Comparison of ENCODE assay signal across 29 cellular contexts in genomic region chr7:70298780-70299446, GRCh38.
DNase-seq lines count a peak whose midpoint lies in the region; ATAC-seq, FAIRE-seq and TF ChIP-seq lines count a peak whose summit lies in the region.
"Had no signal": no experiment of that assay in that cellular context is flagged by ENCODE, and none has a peak within 500 bp of the region (broad histone marks: within the 10 kb centered on the region; RNA-seq: fewer than 3 reads in every experiment).

No MANE protein-coding gene starts in this region.

- no peaks in the 10 kb centered on the region for H3K9me3 ChIP-seq in RWPE2 (ENCODE audit: severe bottlenecking)
- H3K9me3 ChIP-seq: HAP-1, ovary, upper lobe of left lung had no signal

- no peaks in the 10 kb centered on the region for H3K27me3 ChIP-seq in RWPE2 (ENCODE audit: insufficient read depth, poor library complexity, severe bottlenecking)
- H3K27me3 ChIP-seq: brain microvascular endothelial cell, ovary, upper lobe of left lung had no signal

- ATAC-seq in RWPE2 (ENCODE audit: low read depth), result peak; percentile 48; the same call in 1 of the 3 replicates
- no peak for ATAC-seq in HG02588 (IDR thresholded peaks at IDR 0.05; ENCODE audit: unreplicated experiment)
- ATAC-seq in GM18858 (IDR thresholded peaks at IDR 0.05; ENCODE audit: unreplicated experiment), result no peak
- ATAC-seq: stimulated activated naive B cell treated with anti-CD40 and anti-IgM and Interleukin-4, amounts not matched to agents 10 μg/mL and 1 μg/mL and 100 μg/mL, for 72 hours had no signal

- H3K36me3 ChIP-seq in RWPE2 (ENCODE audit: low read depth), result no peaks in the 10 kb centered on the region
- H3K36me3 ChIP-seq: brain microvascular endothelial cell, HAP-1, ovary, upper lobe of left lung, WERI-Rb-1 had no signal

- H3K4me1 ChIP-seq in RWPE2 (ENCODE audit: insufficient read depth, poor library complexity, severe bottlenecking), result no peaks in the 10 kb centered on the region
- H3K4me1 ChIP-seq: HAP-1, upper lobe of left lung had no signal

- no peak for DNase-seq in D721Med (ENCODE audit: insufficient read length, low spot score)
- DNase-seq in HT-29 (ENCODE audit: low spot score), result peak; percentile 17
- no peak for DNase-seq in RWPE2 (ENCODE audit: low spot score)
- peak; percentile 24 for DNase-seq in inferior parietal cortex (ENCODE audit: extremely low spot score)
- DNase-seq in epidermal melanocyte (ENCODE audit: insufficient read length, low spot score), result no peak
- DNase-seq: activated CD4-positive, alpha-beta T cell treated with anti-CD3 and anti-CD28 coated beads for 4 hours; activated CD8-positive, alpha-beta memory T cell treated with anti-CD3 and anti-CD28 coated beads for 24 hours; activated naive CD4-positive, alpha-beta T cell treated with anti-CD3 and anti-CD28 coated beads, Interleukin-2, amount 50 U/mL, for 16 hours; activated T-cell treated with anti-CD3 and anti-CD28 coated beads for 4 hours; brain microvascular endothelial cell; hypothalamus; mesenchymal stem cell; NCI-H1105; NCI-H1930; NCI-H2171 treated with DMSO at 0.1 percent for 48 hours; NCI-H510A; ovary; PC-9; Right ventricle myocardium superior; stimulated activated naive B cell treated with anti-CD40 and anti-IgM and Interleukin-4, amounts not matched to agents 10 μg/mL and 1 μg/mL and 100 μg/mL, for 72 hours; substantia nigra; SW 1271; T1000; upper lobe of left lung; WERI-Rb-1 had no signal

- TF ChIP-seq CTCF in D721Med (IDR thresholded peaks at IDR 0.05; ENCODE audit: insufficient read depth, missing control alignments), result no peak
- no peak for TF ChIP-seq CTCF in RWPE2 (IDR thresholded peaks at IDR 0.05; ENCODE audit: poor library complexity, severe bottlenecking)

- H3K4me3 ChIP-seq in RWPE2 (ENCODE audit: severe bottlenecking), result no peak overlapping the region
- H3K4me3 ChIP-seq: HAP-1, ovary, PC-9, upper lobe of left lung had no signal

- no peak overlapping the region for H3K27ac ChIP-seq in RWPE2 (ENCODE audit: poor library complexity, severe bottlenecking)
- H3K27ac ChIP-seq: brain microvascular endothelial cell, epithelial cell of prostate, ovary, PC-9, upper lobe of left lung, WERI-Rb-1 had no signal

- FAIRE-seq in D721Med (lab: Jason Lieb, UNC), result peak; percentile 58

Comparison
In these comparisons a context has a peak if more than half of its experiments do, and no peak if none do; other contexts are left out.
1. DNase-seq: peak in HT-29 (single experiment) and inferior parietal cortex (single experiment); none in D721Med (single experiment), RWPE2 (single experiment) and epidermal melanocyte (single experiment).